In the genomic region with DNA sequence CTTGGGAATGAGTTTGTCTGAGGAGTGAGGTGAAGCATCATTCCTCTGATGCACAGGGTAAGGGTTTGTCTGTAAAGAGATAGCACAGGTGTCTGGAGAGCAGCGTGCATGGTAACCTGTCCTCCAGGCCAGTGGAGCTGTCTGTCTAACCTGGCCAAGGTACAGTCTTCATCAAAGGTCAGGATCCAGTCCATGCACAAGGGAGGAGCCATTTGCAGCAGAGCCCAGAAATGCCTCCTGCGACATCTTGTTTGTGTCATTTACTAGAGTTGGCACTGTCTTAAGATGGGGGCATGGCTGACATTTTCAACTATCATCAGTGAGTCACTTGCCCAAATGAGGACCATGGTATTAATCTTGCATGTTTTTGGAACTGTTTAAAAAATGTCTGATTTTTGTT, we compare ENCODE assay signal across 18 cellular contexts.
"Had no signal": no experiment of that assay in that cellular context is flagged by ENCODE, and none has a peak within 500 bp of the region (broad histone marks: within the 10 kb centered on the region; RNA-seq: fewer than 3 reads in every experiment).

No MANE protein-coding gene starts in this region.

- H3K4me1 ChIP-seq: body of pancreas, prostate gland had no signal

- FAIRE-seq: colon, endometrium, kidney had no signal

- H3K9me3 ChIP-seq: body of pancreas, prostate gland had no signal

- H3K36me3 ChIP-seq: prostate gland had no signal

- H3K27ac ChIP-seq: body of pancreas, prostate gland had no signal

- H3K27me3 ChIP-seq: body of pancreas had no signal

- DNase-seq: activated gamma-delta T cell; activated T-cell treated with anti-CD3 and anti-CD28 coated beads, Interleukin-2, amount 50 U/mL, for 4 hours; amygdala; body of pancreas; caudate nucleus; hippocampal formation; kidney; left ventricle myocardium superior; right cardiac atrium; stimulated activated CD4-positive, alpha-beta T cell treated with anti-CD3 and anti-CD28 coated beads, Interleukin-4, amount 100 ng/mL, for 4 hours; stimulated activated CD8-positive, alpha-beta memory T cell treated with anti-CD3 and anti-CD28 coated beads, Interleukin-4, amount 100 ng/mL, for 48 hours; SW 1271; T-helper 9 cell had no signal

- ATAC-seq: activated naive CD4-positive, alpha-beta T cell treated with anti-CD3 and anti-CD28 coated beads, Interleukin-2, amount 50 U/mL, for 72 hours; activated T-cell treated with anti-CD3 and anti-CD28 coated beads, Interleukin-2, amount 50 U/mL, for 4 hours; body of pancreas; left ventricle myocardium superior; right cardiac atrium had no signal

- H3K4me3 ChIP-seq: body of pancreas, prostate gland, smooth muscle cell had no signal
